In the genomic region with DNA sequence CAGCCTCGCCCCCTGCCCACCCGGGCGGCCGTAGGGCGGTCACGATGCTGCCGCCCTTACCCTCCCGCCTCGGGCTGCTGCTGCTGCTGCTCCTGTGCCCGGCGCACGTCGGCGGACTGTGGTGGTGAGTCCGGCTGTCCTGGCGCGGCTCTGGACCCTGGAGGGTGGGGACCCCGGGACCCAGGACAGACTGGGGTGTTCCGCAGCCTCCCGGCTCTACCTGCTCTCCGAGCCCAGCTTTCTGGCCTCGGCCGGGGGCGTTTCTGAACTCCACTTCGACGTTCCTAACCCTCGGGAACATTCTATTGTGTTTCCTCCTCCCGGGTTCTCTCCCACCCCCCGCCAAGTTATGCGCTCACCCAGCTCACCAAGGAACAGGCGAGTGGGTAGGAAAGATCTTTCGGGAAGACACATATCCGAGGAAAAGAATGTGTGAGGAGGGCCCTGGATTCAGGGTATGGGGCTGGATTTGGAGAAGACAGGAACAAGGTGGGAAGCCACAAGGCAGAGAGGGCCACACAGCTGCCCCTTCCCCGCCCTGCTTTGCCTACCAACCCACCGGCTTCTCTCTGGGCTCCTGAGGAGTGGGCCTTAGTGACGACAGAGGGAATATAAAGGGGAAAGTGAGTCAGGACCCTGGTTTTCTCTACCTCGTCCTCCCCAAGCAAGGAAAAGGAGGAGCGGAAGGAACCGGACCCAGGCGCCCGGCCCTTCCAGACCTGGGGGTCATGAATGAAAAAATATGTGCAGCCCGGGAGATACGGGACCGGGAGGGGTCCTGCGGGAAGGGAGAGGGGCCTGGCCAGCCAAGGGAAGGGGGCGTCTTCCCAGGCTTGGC, we compare ENCODE assay signal across 1 cellular context.
TF ChIP-seq lines count a peak whose summit lies in the region.

No MANE protein-coding gene starts in this region.

TF ChIP-seq in HEK293, 187 proteins besides CTCF, POLR2A, EP300 and RAD21 (continued from another document):
- peak; percentile 15; the same call in 1 of the 2 replicates for TF ChIP-seq ZBTB8A (tag by site-specific recombination; IDR thresholded peaks at IDR 0.05)
- peak; percentile 28; the same call in 1 of the 2 replicates for TF ChIP-seq ZNF600 (tag by site-specific recombination; IDR thresholded peaks at IDR 0.05)
- TF ChIP-seq GLIS2 (tag by site-specific recombination; IDR thresholded peaks at IDR 0.05) = peak; percentile 31
- TF ChIP-seq, protein P1, sequence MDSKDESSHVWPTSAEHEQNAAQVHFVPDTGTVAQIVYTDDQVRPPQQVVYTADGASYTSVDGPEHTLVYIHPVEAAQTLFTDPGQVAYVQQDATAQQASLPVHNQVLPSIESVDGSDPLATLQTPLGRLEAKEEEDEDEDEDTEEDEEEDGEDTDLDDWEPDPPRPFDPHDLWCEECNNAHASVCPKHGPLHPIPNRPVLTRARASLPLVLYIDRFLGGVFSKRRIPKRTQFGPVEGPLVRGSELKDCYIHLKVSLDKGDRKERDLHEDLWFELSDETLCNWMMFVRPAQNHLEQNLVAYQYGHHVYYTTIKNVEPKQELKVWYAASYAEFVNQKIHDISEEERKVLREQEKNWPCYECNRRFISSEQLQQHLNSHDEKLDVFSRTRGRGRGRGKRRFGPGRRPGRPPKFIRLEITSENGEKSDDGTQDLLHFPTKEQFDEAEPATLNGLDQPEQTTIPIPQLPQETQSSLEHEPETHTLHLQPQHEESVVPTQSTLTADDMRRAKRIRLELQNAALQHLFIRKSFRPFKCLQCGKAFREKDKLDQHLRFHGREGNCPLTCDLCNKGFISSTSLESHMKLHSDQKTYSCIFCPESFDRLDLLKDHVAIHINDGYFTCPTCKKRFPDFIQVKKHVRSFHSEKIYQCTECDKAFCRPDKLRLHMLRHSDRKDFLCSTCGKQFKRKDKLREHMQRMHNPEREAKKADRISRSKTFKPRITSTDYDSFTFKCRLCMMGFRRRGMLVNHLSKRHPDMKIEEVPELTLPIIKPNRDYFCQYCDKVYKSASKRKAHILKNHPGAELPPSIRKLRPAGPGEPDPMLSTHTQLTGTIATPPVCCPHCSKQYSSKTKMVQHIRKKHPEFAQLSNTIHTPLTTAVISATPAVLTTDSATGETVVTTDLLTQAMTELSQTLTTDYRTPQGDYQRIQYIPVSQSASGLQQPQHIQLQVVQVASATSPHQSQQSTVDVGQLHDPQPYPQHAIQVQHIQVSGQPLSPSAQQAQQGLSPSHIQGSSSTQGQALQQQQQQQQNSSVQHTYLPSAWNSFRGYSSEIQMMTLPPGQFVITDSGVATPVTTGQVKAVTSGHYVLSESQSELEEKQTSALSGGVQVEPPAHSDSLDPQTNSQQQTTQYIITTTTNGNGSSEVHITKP (tag by site-specific recombination; IDR thresholded peaks at IDR 0.05) = peak; percentile 75
- TF ChIP-seq ZNF324 (tag by site-specific recombination; IDR thresholded peaks at IDR 0.05) = no peak
- TF ChIP-seq, protein P2, sequence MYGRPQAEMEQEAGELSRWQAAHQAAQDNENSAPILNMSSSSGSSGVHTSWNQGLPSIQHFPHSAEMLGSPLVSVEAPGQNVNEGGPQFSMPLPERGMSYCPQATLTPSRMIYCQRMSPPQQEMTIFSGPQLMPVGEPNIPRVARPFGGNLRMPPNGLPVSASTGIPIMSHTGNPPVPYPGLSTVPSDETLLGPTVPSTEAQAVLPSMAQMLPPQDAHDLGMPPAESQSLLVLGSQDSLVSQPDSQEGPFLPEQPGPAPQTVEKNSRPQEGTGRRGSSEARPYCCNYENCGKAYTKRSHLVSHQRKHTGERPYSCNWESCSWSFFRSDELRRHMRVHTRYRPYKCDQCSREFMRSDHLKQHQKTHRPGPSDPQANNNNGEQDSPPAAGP (tag by site-specific recombination; IDR thresholded peaks at IDR 0.05) = no peak
- TF ChIP-seq, protein P3, sequence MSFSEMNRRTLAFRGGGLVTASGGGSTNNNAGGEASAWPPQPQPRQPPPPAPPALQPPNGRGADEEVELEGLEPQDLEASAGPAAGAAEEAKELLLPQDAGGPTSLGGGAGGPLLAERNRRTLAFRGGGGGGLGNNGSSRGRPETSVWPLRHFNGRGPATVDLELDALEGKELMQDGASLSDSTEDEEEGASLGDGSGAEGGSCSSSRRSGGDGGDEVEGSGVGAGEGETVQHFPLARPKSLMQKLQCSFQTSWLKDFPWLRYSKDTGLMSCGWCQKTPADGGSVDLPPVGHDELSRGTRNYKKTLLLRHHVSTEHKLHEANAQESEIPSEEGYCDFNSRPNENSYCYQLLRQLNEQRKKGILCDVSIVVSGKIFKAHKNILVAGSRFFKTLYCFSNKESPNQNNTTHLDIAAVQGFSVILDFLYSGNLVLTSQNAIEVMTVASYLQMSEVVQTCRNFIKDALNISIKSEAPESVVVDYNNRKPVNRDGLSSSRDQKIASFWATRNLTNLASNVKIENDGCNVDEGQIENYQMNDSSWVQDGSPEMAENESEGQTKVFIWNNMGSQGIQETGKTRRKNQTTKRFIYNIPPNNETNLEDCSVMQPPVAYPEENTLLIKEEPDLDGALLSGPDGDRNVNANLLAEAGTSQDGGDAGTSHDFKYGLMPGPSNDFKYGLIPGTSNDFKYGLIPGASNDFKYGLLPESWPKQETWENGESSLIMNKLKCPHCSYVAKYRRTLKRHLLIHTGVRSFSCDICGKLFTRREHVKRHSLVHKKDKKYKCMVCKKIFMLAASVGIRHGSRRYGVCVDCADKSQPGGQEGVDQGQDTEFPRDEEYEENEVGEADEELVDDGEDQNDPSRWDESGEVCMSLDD (tag by site-specific recombination; IDR thresholded peaks at IDR 0.05) = no peak
- TF ChIP-seq ZNF248 (tag by site-specific recombination; IDR thresholded peaks at IDR 0.05) = no peak
- TF ChIP-seq KLF8 (tag by site-specific recombination; IDR thresholded peaks at IDR 0.05) = peak; percentile 37; the same call in 1 of the 2 replicates
- TF ChIP-seq ZNF777 (tag by site-specific recombination; IDR thresholded peaks at IDR 0.05; ENCODE audit: borderline replicate concordance) = peak; percentile 77; the same call in 1 of the 2 replicates
- TF ChIP-seq, protein P4, sequence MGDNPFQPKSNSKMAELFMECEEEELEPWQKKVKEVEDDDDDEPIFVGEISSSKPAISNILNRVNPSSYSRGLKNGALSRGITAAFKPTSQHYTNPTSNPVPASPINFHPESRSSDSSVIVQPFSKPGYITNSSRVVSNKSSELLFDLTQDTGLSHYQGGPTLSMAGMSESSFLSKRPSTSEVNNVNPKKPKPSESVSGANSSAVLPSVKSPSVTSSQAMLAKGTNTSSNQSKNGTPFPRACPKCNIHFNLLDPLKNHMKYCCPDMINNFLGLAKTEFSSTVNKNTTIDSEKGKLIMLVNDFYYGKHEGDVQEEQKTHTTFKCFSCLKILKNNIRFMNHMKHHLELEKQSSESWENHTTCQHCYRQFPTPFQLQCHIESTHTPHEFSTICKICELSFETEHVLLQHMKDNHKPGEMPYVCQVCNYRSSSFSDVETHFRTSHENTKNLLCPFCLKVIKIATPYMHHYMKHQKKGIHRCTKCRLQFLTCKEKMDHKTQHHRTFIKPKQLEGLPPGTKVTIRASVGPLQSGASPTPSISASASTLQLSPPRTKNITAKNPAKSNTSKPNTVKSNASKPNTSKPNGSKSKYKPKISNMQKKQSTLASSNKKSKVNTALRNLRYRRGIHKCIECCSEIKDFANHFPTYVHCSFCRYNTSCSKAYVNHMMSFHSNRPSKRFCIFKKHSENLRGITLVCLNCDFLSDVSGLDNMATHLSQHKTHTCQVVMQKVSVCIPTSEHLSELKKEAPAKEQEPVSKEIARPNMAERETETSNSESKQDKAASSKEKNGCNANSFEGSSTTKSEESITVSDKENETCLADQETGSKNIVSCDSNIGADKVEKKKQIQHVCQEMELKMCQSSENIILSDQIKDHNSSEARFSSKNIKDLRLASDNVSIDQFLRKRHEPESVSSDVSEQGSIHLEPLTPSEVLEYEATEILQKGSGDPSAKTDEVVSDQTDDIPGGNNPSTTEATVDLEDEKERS (tag by site-specific recombination; IDR thresholded peaks at IDR 0.05) = no peak
- TF ChIP-seq ZSCAN23 (tag by site-specific recombination; IDR thresholded peaks at IDR 0.05) = no peak
- TF ChIP-seq ZNF391 (tag by site-specific recombination; IDR thresholded peaks at IDR 0.05; ENCODE audit: borderline replicate concordance, low read depth) = no peak
- no peak for TF ChIP-seq ZNF366 (tag by site-specific recombination; conservative IDR thresholded peaks at IDR 0.05)
- no peak for TF ChIP-seq ZNF202 (tag by site-specific recombination; IDR thresholded peaks at IDR 0.05; ENCODE audit: borderline replicate concordance)
- TF ChIP-seq, protein P5, sequence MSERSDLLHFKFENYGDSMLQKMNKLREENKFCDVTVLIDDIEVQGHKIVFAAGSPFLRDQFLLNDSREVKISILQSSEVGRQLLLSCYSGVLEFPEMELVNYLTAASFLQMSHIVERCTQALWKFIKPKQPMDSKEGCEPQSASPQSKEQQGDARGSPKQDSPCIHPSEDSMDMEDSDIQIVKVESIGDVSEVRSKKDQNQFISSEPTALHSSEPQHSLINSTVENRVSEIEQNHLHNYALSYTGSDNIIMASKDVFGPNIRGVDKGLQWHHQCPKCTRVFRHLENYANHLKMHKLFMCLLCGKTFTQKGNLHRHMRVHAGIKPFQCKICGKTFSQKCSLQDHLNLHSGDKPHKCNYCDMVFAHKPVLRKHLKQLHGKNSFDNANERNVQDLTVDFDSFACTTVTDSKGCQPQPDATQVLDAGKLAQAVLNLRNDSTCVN (tag by site-specific recombination; optimal IDR thresholded peaks at IDR 0.05) = peak; percentile 27
- TF ChIP-seq, protein P6, sequence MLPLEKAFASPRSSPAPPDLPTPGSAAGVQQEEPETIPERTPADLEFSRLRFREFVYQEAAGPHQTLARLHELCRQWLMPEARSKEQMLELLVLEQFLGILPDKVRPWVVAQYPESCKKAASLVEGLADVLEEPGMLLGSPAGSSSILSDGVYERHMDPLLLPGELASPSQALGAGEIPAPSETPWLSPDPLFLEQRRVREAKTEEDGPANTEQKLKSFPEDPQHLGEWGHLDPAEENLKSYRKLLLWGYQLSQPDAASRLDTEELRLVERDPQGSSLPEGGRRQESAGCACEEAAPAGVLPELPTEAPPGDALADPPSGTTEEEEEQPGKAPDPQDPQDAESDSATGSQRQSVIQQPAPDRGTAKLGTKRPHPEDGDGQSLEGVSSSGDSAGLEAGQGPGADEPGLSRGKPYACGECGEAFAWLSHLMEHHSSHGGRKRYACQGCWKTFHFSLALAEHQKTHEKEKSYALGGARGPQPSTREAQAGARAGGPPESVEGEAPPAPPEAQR (tag by site-specific recombination; IDR thresholded peaks at IDR 0.05) = no peak
- no peak for TF ChIP-seq ZBTB1 (tag by site-specific recombination; IDR thresholded peaks at IDR 0.05)
- TF ChIP-seq ZNF623 (tag by site-specific recombination; IDR thresholded peaks at IDR 0.05) = no peak
TF ChIP-seq in HEK293: peak in this region for 12.
